Comparison of ENCODE assay signal across 11 cellular contexts in the genomic region with DNA sequence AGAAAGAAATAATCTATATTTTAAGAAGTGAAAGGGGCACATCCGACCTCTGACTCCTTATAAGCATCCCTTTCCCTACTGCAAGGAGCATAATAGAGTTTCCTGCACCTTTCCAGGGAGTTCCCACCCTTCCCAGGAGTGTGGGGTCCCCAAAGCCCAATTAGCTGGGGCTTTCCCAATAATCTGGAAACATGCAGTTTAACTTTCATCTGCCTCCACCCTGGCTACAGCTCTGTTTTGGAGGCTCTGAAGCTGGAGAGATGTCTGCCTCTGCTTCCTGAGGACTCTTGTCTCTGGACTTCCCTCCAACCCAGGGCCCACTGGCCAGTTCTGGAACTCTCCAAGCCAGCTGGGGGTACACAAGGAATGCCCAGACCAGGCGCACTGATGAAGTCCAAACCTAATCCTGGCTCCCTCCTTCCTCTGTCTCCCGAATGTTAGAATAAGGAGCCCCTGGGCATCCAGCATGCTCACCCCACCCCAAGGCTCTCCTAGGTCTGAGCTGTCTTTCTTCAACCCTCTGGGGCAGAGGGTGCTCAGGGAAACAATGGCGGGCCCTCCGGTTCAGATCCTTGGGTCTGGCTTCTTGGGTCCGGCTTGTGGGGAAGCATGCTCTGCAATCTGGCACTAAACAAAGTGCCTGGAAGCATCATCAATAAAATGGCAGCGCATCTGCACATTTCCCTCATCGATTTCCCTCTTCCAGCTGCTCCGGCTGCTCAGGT. TPM values are rescaled to one million over a fixed set of nuclear protein-coding genes. Genes with fewer than 3 reads are reported as not detected.
A peak's percentile ranks its signal among the peaks of the same experiment; 100 is the strongest.
DNase-seq lines count a peak whose midpoint lies in the region; ATAC-seq and TF ChIP-seq lines count a peak whose summit lies in the region.
"Had no signal": no experiment of that assay in that cellular context is flagged by ENCODE, and none has a peak within 500 bp of the region (broad histone marks: within the 10 kb centered on the region; RNA-seq: fewer than 3 reads in every experiment).

No MANE protein-coding gene starts in this region.

- H3K27ac ChIP-seq in PC-9 (peak overlapping the region; percentile 95), esophagus squamous epithelium (peak overlapping the region; percentile 96 to 99 (median 99))

- 6 to 22% methylated on average over 7 to 9 of the region's 9 CpGs for WGBS in esophagus squamous epithelium, 2 donors

- intact Hi-C loops in PC-9 (cut with micrococcal nuclease; ENCODE audit: unreplicated experiment): loop anchor here (10.0 kb wide), 1 partner anchor 628 kb away; the partner anchor contains the start of gene TAX1BP1
- intact Hi-C loops in esophagus squamous epithelium (cut with DNase I): no loop called here
- intact Hi-C loops in sciatic nerve (cut with DNase I): no loop called here

- H3K9me2 ChIP-seq in PC-9 (ENCODE audit: insufficient read depth): no peaks in the 10 kb centered on the region

- TF ChIP-seq CTCF in PC-9 (conservative IDR thresholded peaks at IDR 0.05) (no peak), esophagus squamous epithelium (IDR thresholded peaks at IDR 0.05) (no peak)

- ATAC-seq in sciatic nerve: peak; percentile 11
- ATAC-seq in HG03280 (IDR thresholded peaks at IDR 0.05; ENCODE audit: unreplicated experiment): no peak
- ATAC-seq: activated naive CD4-positive, alpha-beta T cell treated with anti-CD3 and anti-CD28 coated beads, Interleukin-2, amount 50 U/mL, for 72 hours; natural killer cell had no signal

- H3K4me2 ChIP-seq in PC-9: peak overlapping the region; percentile 98

- TF ChIP-seq POLR2A in esophagus squamous epithelium (IDR thresholded peaks at IDR 0.05): no peak

- H3K9me3 ChIP-seq in PC-9 (ENCODE audit: insufficient read depth, low read depth) (no peaks in the 10 kb centered on the region), esophagus squamous epithelium (no peaks in the 10 kb centered on the region)

- H3K4me1 ChIP-seq in PC-9 (replicated peaks; ENCODE audit: insufficient read depth) (peaks cover 22% of the 10 kb centered on the region), esophagus squamous epithelium (peaks cover 28 to 74% (median 37%) of the 10 kb centered on the region in 3 donors)

- peaks cover 66% of the 10 kb centered on the region for H3F3A ChIP-seq in PC-9 (ENCODE audit: insufficient read depth, low read depth)

- H3K36me3 ChIP-seq in PC-9 (ENCODE audit: low read depth) (peaks cover 37% of the 10 kb centered on the region), esophagus squamous epithelium (no peaks in the 10 kb centered on the region)

- H3K27me3 ChIP-seq in PC-9 (ENCODE audit: insufficient read depth, low read depth): no peaks in the 10 kb centered on the region
- no peaks in the 10 kb centered on the region for H3K27me3 ChIP-seq in esophagus squamous epithelium

- DNase-seq in PC-9 (no peak), esophagus squamous epithelium (lab: John Stamatoyannopoulos, UW) (no peak), sciatic nerve (ENCODE audit: low spot score) (no peak), nucleus accumbens (lab: John Stamatoyannopoulos, UW) (no peak), NCI-H187 treated with DMSO at 0.1 percent for 48 hours (lab: John Stamatoyannopoulos, UW) (no peak)
- DNase-seq: activated CD4-positive, alpha-beta T cell treated with anti-CD3 and anti-CD28 coated beads, Interleukin-2, amount 50 U/mL, for 4 hours; natural killer cell; NCI-H187 had no signal

- H3K79me2 ChIP-seq in PC-9 (ENCODE audit: low read depth): peaks cover 63% of the 10 kb centered on the region

- CTCF ChIA-PET in PC-9 (lab: Charles Lee): interaction anchor here (0.6 kb wide), 2 partner anchors 205 to 447 kb away, joined by 3 to 4 read pairs; no protein-coding TSS in a partner anchor

- no peak overlapping the region for H2AFZ ChIP-seq in PC-9

- no TSS peak for BruUV-seq in PC-9 (replicated peaks; lab: Mats Ljungman, UMichigan)

- POLR2A ChIA-PET in PC-9 (lab: Charles Lee; ENCODE audit: unreplicated experiment): interaction anchor here (0.6 to 0.8 kb wide), 3 partner anchors 260 to 667 kb away, joined by 3 to 5 read pairs (median 4); no protein-coding TSS in a partner anchor

- no peaks in the 10 kb centered on the region for H4K20me1 ChIP-seq in PC-9 (ENCODE audit: insufficient read depth)

- H3K4me3 ChIP-seq in PC-9: peak overlapping the region; percentile 90
- peak overlapping the region; percentile 70 to 91 (median 78) for H3K4me3 ChIP-seq in esophagus squamous epithelium

RNA-seq across cellular contexts. Expression of gene HOXA4, which starts 13.4 kb away (rescaled TPM):
- total RNA-seq in PC-9 (2021) (not detected in 2 replicates), esophagus squamous epithelium (1 to 10 TPM; 2.9 to 6.7 (median 4.1) TPM), sciatic nerve (10.0 TPM)

RNA-seq across cellular contexts. Expression of gene HOXA2, which starts 14.6 kb away (rescaled TPM):
- total RNA-seq in PC-9 (2021): 6.1 and 6.5 TPM in 2 replicates
- total RNA-seq in esophagus squamous epithelium: 1 to 10 TPM in 3 of 4 donors, under 1 TPM in 1; 0.27 to 3.6 (median 1.5) TPM
- 3.9 TPM for total RNA-seq in sciatic nerve
- total RNA-seq: activated naive CD4-positive, alpha-beta T cell treated with anti-CD3 and anti-CD28 coated beads, Interleukin-2, amount 50 U/mL, for 72 hours; natural killer cell; T-helper 1 cell treated with Interleukin-12 subunit alpha and Interleukin-12 subunit beta and Interleukin-4 antibody, amounts not matched to agents 30 ng/mL and 1 ng/mL, for 36 hours had no signal

RNA-seq across cellular contexts. Expression of gene HOXA1, which starts 21.3 kb away (rescaled TPM):
- total RNA-seq in PC-9 (2021): 2.0 and 2.2 TPM in 2 replicates
- 1 to 10 TPM; 1.6 to 2.5 (median 2.2) TPM for total RNA-seq in esophagus squamous epithelium
- total RNA-seq in sciatic nerve: 0.98 TPM

RNA-seq across cellular contexts. Expression of gene HOXA5, which starts 26.4 kb away (rescaled TPM):
- total RNA-seq in PC-9 (2021): 0.63 and 1.0 TPM in 2 replicates
- 1 to 10 TPM; 3.6 to 8.2 (median 6.8) TPM for total RNA-seq in esophagus squamous epithelium
- total RNA-seq in sciatic nerve: 20.1 TPM
- total RNA-seq: activated naive CD4-positive, alpha-beta T cell treated with anti-CD3 and anti-CD28 coated beads, Interleukin-2, amount 50 U/mL, for 72 hours; T-helper 1 cell treated with Interleukin-12 subunit alpha and Interleukin-12 subunit beta and Interleukin-4 antibody, amounts not matched to agents 30 ng/mL and 1 ng/mL, for 36 hours had no signal

RNA-seq across cellular contexts. Expression of gene HOXA6, which starts 30.4 kb away (rescaled TPM):
- total RNA-seq in PC-9 (2021) (0.65 and 1.2 TPM in 2 replicates), esophagus squamous epithelium (1 to 10 TPM in 1 of 4 donors, under 1 TPM in 1, not detected in 2; 0.26 to 1.3 TPM), sciatic nerve (15.8 TPM)
- total RNA-seq: T-helper 1 cell treated with Interleukin-12 subunit alpha and Interleukin-12 subunit beta and Interleukin-4 antibody, amounts not matched to agents 30 ng/mL and 1 ng/mL, for 36 hours had no signal
